ENCODE assay signal across 10 cellular contexts in the genomic region with DNA sequence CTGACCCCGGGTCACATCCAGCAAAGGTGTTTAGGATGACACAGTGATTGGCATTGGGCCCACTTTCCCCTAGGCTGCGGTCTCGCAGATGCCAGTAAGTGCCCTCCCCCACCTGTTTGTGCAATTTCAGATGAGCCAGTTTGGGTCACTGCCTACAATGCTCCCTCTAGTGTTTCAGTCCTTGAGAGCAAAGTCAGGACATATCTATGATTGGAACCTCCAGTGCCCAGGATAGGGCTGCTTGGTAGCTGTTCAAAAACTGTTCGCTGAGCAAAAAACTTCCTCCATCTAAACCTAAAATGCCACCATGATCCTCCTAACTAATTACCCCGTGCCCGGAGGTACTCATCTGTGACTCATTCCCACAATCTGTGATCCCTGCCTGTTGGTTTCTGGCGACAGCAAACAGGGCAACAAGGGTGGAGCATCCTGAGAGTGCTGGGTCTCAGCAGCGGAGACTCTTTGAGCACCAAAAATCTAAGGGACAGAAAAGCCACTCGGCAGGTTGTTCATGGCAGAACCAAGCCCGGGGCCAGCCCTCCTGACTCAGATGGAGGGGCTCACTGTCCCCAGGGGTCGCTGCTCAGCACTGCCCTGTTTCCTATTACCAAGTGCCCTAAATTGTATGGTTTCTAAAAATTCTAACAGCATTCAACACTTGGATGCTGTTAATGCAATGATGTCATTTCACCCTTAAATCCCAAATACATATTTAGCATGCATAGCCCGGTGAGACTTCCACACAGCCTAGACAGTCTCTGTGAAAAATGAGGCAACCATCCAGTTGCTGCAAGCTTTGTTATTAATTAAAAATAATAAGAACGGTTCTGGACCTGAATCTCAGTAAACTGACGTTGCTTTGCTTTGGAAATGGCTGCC. TPM values are rescaled to one million over a fixed set of nuclear protein-coding genes. Genes with fewer than 3 reads are reported as not detected.
DNase-seq lines count a peak whose midpoint lies in the region; ATAC-seq and TF ChIP-seq lines count a peak whose summit lies in the region.
"Had no signal": no experiment of that assay in that cellular context is flagged by ENCODE, and none has a peak within 500 bp of the region (broad histone marks: within the 10 kb centered on the region; RNA-seq: fewer than 3 reads in every experiment).

No MANE protein-coding gene starts in this region.

- H3K36me3 ChIP-seq in Karpas-422 (ENCODE audit: insufficient read depth, low read length) (no peaks in the 10 kb centered on the region), sigmoid colon (no peaks in the 10 kb centered on the region)
- H3K36me3 ChIP-seq: SJSA1, uterus had no signal

- CTCF ChIA-PET in RWPE1 (lab: Yijun Ruan, JAX), result interaction anchor here (0.6 to 0.7 kb wide), 2 partner anchors 96 to 191 kb away, joined by 3 to 4 read pairs; no protein-coding TSS in a partner anchor

- intact Hi-C loops in sigmoid colon (cut with DNase I), result no loop called here

- H2AFZ ChIP-seq in Karpas-422 (ENCODE audit: low read length), result no peak overlapping the region

- ATAC-seq in HG02571 (IDR thresholded peaks at IDR 0.05; ENCODE audit: unreplicated experiment) (no peak), HG02938 (IDR thresholded peaks at IDR 0.05; ENCODE audit: unreplicated experiment) (no peak)

- no peaks in the 10 kb centered on the region for H3K9me2 ChIP-seq in Karpas-422 (replicated peaks; ENCODE audit: insufficient read depth, low read length)

- H3K4me3 ChIP-seq in Karpas-422 (ENCODE audit: low read length) (no peak overlapping the region), fibroblast of mammary gland (ENCODE audit: control insufficient read depth, low read depth, low read length) (no peak overlapping the region), sigmoid colon (peak overlapping the region in 3 of 4 donors; percentile 26 to 39 (median 39))
- H3K4me3 ChIP-seq: SJSA1 had no signal

- no peak overlapping the region for H3K4me2 ChIP-seq in Karpas-422 (ENCODE audit: low read depth, low read length, poor library complexity, severe bottlenecking)

- POLR2A ChIA-PET in RWPE1 (lab: Yijun Ruan, JAX; ENCODE audit: low non-redundant PET), result no interaction called here

- 36 to 40% methylated on average over 14 of the region's 14 CpGs for WGBS in sigmoid colon, 2 donors

- no peak overlapping the region for H3K9ac ChIP-seq in Karpas-422 (ENCODE audit: low read length)

- no peaks in the 10 kb centered on the region for H3K4me1 ChIP-seq in Karpas-422 (ENCODE audit: low read length)
- H3K4me1 ChIP-seq in sigmoid colon, result peaks cover 0 to 24% (median 19%) of the 10 kb centered on the region in 4 donors

- TF ChIP-seq CTCF in RWPE1 (conservative IDR thresholded peaks at IDR 0.05; ENCODE audit: low read depth), result peak; percentile 52
- peak; percentile 35 for TF ChIP-seq CTCF in fibroblast of mammary gland (conservative IDR thresholded peaks at IDR 0.05; ENCODE audit: control insufficient read depth, insufficient read depth, low read depth, low read length)
- no peak for TF ChIP-seq CTCF in sigmoid colon (IDR thresholded peaks at IDR 0.05)

- DNase-seq in DMS79 treated with DMSO at 0.1 percent for 48 hours (lab: John Stamatoyannopoulos, UW) (peak; percentile 64), Karpas-422 (peak; percentile 63), RWPE1 (ENCODE audit: low spot score) (peak; percentile 72), fibroblast of mammary gland (ENCODE audit: low read depth) (peak; percentile 45), sigmoid colon (no peak), NCI-H1436 treated with DMSO at 0.1 percent for 48 hours (lab: John Stamatoyannopoulos, UW) (no peak)

- H3K9me3 ChIP-seq in Karpas-422 (ENCODE audit: low read length) (no peaks in the 10 kb centered on the region), sigmoid colon (no peaks in the 10 kb centered on the region)
- H3K9me3 ChIP-seq: uterus had no signal

- H3K79me2 ChIP-seq in Karpas-422 (ENCODE audit: low read length), result no peaks in the 10 kb centered on the region

- H3K27ac ChIP-seq in Karpas-422 (ENCODE audit: low read length) (no peak overlapping the region), RWPE1 (no peak overlapping the region), sigmoid colon (no peak overlapping the region)
- H3K27ac ChIP-seq: SJSA1 had no signal

- H3K27me3 ChIP-seq in Karpas-422 (ENCODE audit: low read length) (no peaks in the 10 kb centered on the region), sigmoid colon (peaks cover 12 to 62% (median 15%) of the 10 kb centered on the region in 3 donors)

- H4K20me1 ChIP-seq in Karpas-422 (ENCODE audit: insufficient read depth, low read depth, low read length), result no peaks in the 10 kb centered on the region

- TF ChIP-seq POLR2A in sigmoid colon (IDR thresholded peaks at IDR 0.05), result no peak

- no peak for TF ChIP-seq EP300 in sigmoid colon (IDR thresholded peaks at IDR 0.05)

RNA-seq across cellular contexts. Expression of gene VSX1, which starts 5.0 kb away (rescaled TPM):
- total RNA-seq in Karpas-422 (2014; rRNA removed; shearing (Covaris generic); ENCODE audit: low replicate concordance), result not detected in 2 replicates
- total RNA-seq in sigmoid colon, result not detected
- polyA plus RNA-seq in sigmoid colon, result under 1 TPM in 1 of 3 donors, not detected in 2; 0.03 TPM
- total RNA-seq: SJSA1 had no signal

RNA-seq across cellular contexts. Expression of gene ACSS1, which starts 19.0 kb away (rescaled TPM):
- 2.3 and 8.5 TPM in 2 replicates for total RNA-seq in Karpas-422 (2014; rRNA removed; shearing (Covaris generic); ENCODE audit: low replicate concordance)
- 10 to 100 TPM; 27.1 to 41.0 (median 30.5) TPM for total RNA-seq in sigmoid colon
- 10 to 100 TPM; 20.1 to 24.7 (median 21.0) TPM for polyA plus RNA-seq in sigmoid colon

Comparison
In these comparisons a context has a peak if more than half of its experiments do, and no peak if none do; other contexts are left out.
1. DNase-seq: peak in DMS79 treated with DMSO at 0.1 percent for 48 hours (single experiment), Karpas-422 (single experiment), RWPE1 (single experiment) and fibroblast of mammary gland (single experiment); none in sigmoid colon (single experiment) and NCI-H1436 treated with DMSO at 0.1 percent for 48 hours (single experiment).
2. H3K4me3 ChIP-seq: peak in sigmoid colon (3 of 4); none in Karpas-422 (single experiment) and fibroblast of mammary gland (single experiment).
3. CTCF ChIP-seq: peak in RWPE1 (single experiment) and fibroblast of mammary gland (single experiment); none in sigmoid colon (0 of 4).